37 cellular contexts compared by ENCODE assay signal in the genomic region with DNA sequence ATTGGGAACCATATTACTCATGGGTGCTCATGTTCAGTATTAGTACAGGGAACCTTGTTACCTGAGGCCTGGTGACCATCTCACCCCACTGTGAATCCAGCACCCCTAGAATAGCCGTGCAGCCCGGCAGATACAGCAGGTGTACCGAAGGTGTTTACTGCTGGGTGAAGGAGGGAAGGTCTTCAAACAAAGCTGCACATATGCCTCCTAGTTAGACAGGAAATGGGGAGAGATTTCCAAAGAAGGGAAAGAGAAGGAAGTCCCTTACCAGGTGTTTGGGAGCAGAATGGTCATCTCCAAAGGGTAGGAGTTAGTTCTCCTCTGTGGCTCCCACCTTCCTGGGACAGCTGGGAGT. TPM values are rescaled to one million over a fixed set of nuclear protein-coding genes. Genes with fewer than 3 reads are reported as not detected.
"Had no signal": no experiment of that assay in that cellular context is flagged by ENCODE, and none has a peak within 500 bp of the region (broad histone marks: within the 10 kb centered on the region; RNA-seq: fewer than 3 reads in every experiment).

No MANE protein-coding gene starts in this region.

- H3K27ac ChIP-seq: KMS-11 had no signal

- H3K27me3 ChIP-seq: MG63 had no signal

- H3K36me3 ChIP-seq: MG63 had no signal

- H3K4me3 ChIP-seq: MG63 had no signal

- H3K9me3 ChIP-seq: MG63 had no signal

- DNase-seq: Karpas-422, Kasumi-1, MM.1S, MV-4-11, NCI-H1048, NCI-H1092, NCI-H1092 treated with DMSO at 0.1 percent for 48 hours, NCI-H1105, NCI-H1105 treated with DMSO at 0.1 percent for 48 hours, NCI-H1417, NCI-H1417 treated with DMSO at 0.1 percent for 48 hours, NCI-H1436, NCI-H1436 treated with DMSO at 0.1 percent for 48 hours, NCI-H146, NCI-H1694, NCI-H1694 treated with DMSO at 0.1 percent for 48 hours, NCI-H187, NCI-H187 treated with DMSO at 0.1 percent for 48 hours, NCI-H1930, NCI-H2029, NCI-H2029 treated with DMSO at 0.1 percent for 48 hours, NCI-H2081, NCI-H2081 treated with DMSO at 0.1 percent for 48 hours, NCI-H2107, NCI-H2171, NCI-H2171 treated with DMSO at 0.1 percent for 48 hours, NCI-H2227 treated with DMSO at 0.1 percent for 48 hours, NCI-H226, NCI-H345, NCI-H446, NCI-H446 treated with DMSO at 0.1 percent for 48 hours, NCI-H510A had no signal

RNA-seq across cellular contexts. Expression of a gene that starts 2.4 kb away (rescaled TPM):
- total RNA-seq: LHCN-M2, MCF 10A, NCI-H460 had no signal
